14 cellular contexts compared by ENCODE assay signal in genomic region chr21:43978060-43978459, GRCh38. TPM values are rescaled to one million over a fixed set of nuclear protein-coding genes. Genes with fewer than 3 reads are reported as not detected.
DNase-seq lines count a peak whose midpoint lies in the region; ATAC-seq and TF ChIP-seq lines count a peak whose summit lies in the region.
"Had no signal": no experiment of that assay in that cellular context is flagged by ENCODE, and none has a peak within 500 bp of the region (broad histone marks: within the 10 kb centered on the region; RNA-seq: fewer than 3 reads in every experiment).

No MANE protein-coding gene starts in this region.

- POLR2A ChIA-PET in PC-3 (lab: Charles Lee; ENCODE audit: unreplicated experiment): no interaction called here

- H3F3A ChIP-seq in PC-3 (ENCODE audit: low read length, unreplicated experiment): no peaks in the 10 kb centered on the region

- peaks cover 1% of the 10 kb centered on the region for H3K27me3 Mint-ChIP-seq in dendritic cell treated with granulocyte-macrophage colony-stimulating factor and Interleukin-4, amounts not matched to agents 40 ng/mL and 50 ng/mL, for 4 days
- H3K27me3 Mint-ChIP-seq: B cell; CD4-positive, alpha-beta memory T cell; IgD-negative memory B cell had no signal

- H3K27ac ChIP-seq in right cardiac atrium (ENCODE audit: low read length) (no peak overlapping the region), PC-3 (ENCODE audit: low read length) (peak overlapping the region; percentile 57; the same call in 1 of the 2 replicates)

- peaks cover 3% of the 10 kb centered on the region for H3K4me1 ChIP-seq in right cardiac atrium (ENCODE audit: control insufficient read depth, insufficient read depth, low read length)
- H3K4me1 ChIP-seq in PC-3 (ENCODE audit: insufficient read depth, low read length): peaks cover 35% of the 10 kb centered on the region

- H3K4me2 ChIP-seq in PC-3 (ENCODE audit: low read length): no peak overlapping the region

- H3K4me1 Mint-ChIP-seq in dendritic cell treated with granulocyte-macrophage colony-stimulating factor and Interleukin-4, amounts not matched to agents 40 ng/mL and 50 ng/mL, for 4 days (ENCODE audit: low read depth): peaks cover 13% of the 10 kb centered on the region

- peaks cover 93% of the 10 kb centered on the region for H3K36me3 Mint-ChIP-seq in dendritic cell treated with granulocyte-macrophage colony-stimulating factor and Interleukin-4, amounts not matched to agents 40 ng/mL and 50 ng/mL, for 4 days (ENCODE audit: low read depth)
- H3K36me3 Mint-ChIP-seq: IgD-negative memory B cell had no signal

- no peaks in the 10 kb centered on the region for H3K9me3 Mint-ChIP-seq in dendritic cell treated with granulocyte-macrophage colony-stimulating factor and Interleukin-4, amounts not matched to agents 40 ng/mL and 50 ng/mL, for 4 days
- H3K9me3 Mint-ChIP-seq: IgD-negative memory B cell had no signal

- no peak overlapping the region for H3K4me3 Mint-ChIP-seq in dendritic cell treated with granulocyte-macrophage colony-stimulating factor and Interleukin-4, amounts not matched to agents 40 ng/mL and 50 ng/mL, for 4 days
- H3K4me3 Mint-ChIP-seq: B cell; CD4-positive, alpha-beta memory T cell; IgD-negative memory B cell had no signal

- H3K27ac Mint-ChIP-seq in dendritic cell treated with granulocyte-macrophage colony-stimulating factor and Interleukin-4, amounts not matched to agents 40 ng/mL and 50 ng/mL, for 4 days: peak overlapping the region; percentile 4
- H3K27ac Mint-ChIP-seq: B cell, IgD-negative memory B cell had no signal

- no peak overlapping the region for H2AFZ ChIP-seq in PC-3 (ENCODE audit: low read length)

- H3K27me3 ChIP-seq in right cardiac atrium (ENCODE audit: control insufficient read depth, insufficient read depth): no peaks in the 10 kb centered on the region
- no peaks in the 10 kb centered on the region for H3K27me3 ChIP-seq in PC-3 (ENCODE audit: low read length)

- TF ChIP-seq CTCF in PC-3 (conservative IDR thresholded peaks at IDR 0.05; ENCODE audit: low read depth, low read length): no peak

- H3K4me3 ChIP-seq in right cardiac atrium (ENCODE audit: low read length) (no peak overlapping the region), PC-3 (ENCODE audit: low read length) (no peak overlapping the region)
- H3K4me3 ChIP-seq: GM12878 had no signal

- H3K9me3 ChIP-seq in right cardiac atrium (ENCODE audit: control insufficient read depth, low read length): no peaks in the 10 kb centered on the region
- H3K9me3 ChIP-seq in PC-3 (ENCODE audit: low read length): no peaks in the 10 kb centered on the region

- CTCF ChIA-PET in PC-3 (lab: Charles Lee): no interaction called here

- intact Hi-C loops in right cardiac atrium (cut with DNase I): loop anchor here in 1 of 4 donors (5.0 kb wide), 1 partner anchor 171 kb away; no protein-coding TSS in a partner anchor
- intact Hi-C loops in Right ventricle myocardium superior (cut with DNase I): loop anchor here (5.0 kb wide), 1 partner anchor 166 kb away; no protein-coding TSS in a partner anchor
- intact Hi-C loops in PC-3 (cut with micrococcal nuclease): no loop called here
- intact Hi-C loops in dendritic cell treated with granulocyte-macrophage colony-stimulating factor and Interleukin-4, amounts not matched to agents 40 ng/mL and 50 ng/mL, for 4 days (cut with micrococcal nuclease): no loop called here

- no peak for ATAC-seq in right cardiac atrium
- no peak for ATAC-seq in Right ventricle myocardium superior (ENCODE audit: poor library complexity)
- ATAC-seq in PC-3: no peak
- no peak for ATAC-seq in HG02571 (IDR thresholded peaks at IDR 0.05; ENCODE audit: unreplicated experiment)
- ATAC-seq: GM12878 had no signal

- no peaks in the 10 kb centered on the region; the same call in 1 of the 2 replicates for H3K36me3 ChIP-seq in PC-3 (ENCODE audit: low read depth, low read length)

- H4K20me1 ChIP-seq in PC-3 (ENCODE audit: low read length): no peaks in the 10 kb centered on the region

- H3K9me2 ChIP-seq in PC-3 (replicated peaks; ENCODE audit: low read length): no peaks in the 10 kb centered on the region

- WGBS in right cardiac atrium: 97% methylated on average over 10 of the region's 10 CpGs

- DNase-seq in right cardiac atrium (peak in 2 of 3 donors; percentile 14 to 39), Right ventricle myocardium superior (no peak), PC-3 (no peak), medulla oblongata (ENCODE audit: extremely low spot score) (no peak), mesenteric fat pad (ENCODE audit: low spot score) (no peak)
- DNase-seq: C1 segment of cervical spinal cord; CD4-positive, alpha-beta memory T cell; DMS79; HCEC 1CT had no signal

- H3K79me2 ChIP-seq in PC-3 (ENCODE audit: low read length): no peaks in the 10 kb centered on the region

- no TSS peak for BruUV-seq in PC-3 (replicated peaks; lab: Mats Ljungman, UMichigan)

- H3K9ac ChIP-seq in PC-3 (ENCODE audit: low read length): no peak overlapping the region

RNA-seq across cellular contexts. Expression of gene TRAPPC10, which starts 34.0 kb away (rescaled TPM):
- total RNA-seq in right cardiac atrium: 10 to 100 TPM; 18.0 to 23.3 (median 19.1) TPM
- polyA plus RNA-seq in right cardiac atrium: 7.6 TPM
- total RNA-seq in Right ventricle myocardium superior: 20.3 TPM
- 28.9 and 31.4 TPM in 2 replicates for total RNA-seq in PC-3 (2014; rRNA removed)
- 44.4 TPM for total RNA-seq in mesenteric fat pad

Comparison
In these comparisons a context has a peak if more than half of its experiments do, and no peak if none do; other contexts are left out.
1. DNase-seq: peak in right cardiac atrium (2 of 3); none in Right ventricle myocardium superior (single experiment), PC-3 (single experiment), medulla oblongata (single experiment) and mesenteric fat pad (single experiment).